8 cellular contexts compared by ENCODE assay signal in genomic region chr16:71846443-71846842, GRCh38.
DNase-seq lines count a peak whose midpoint lies in the region; TF ChIP-seq lines count a peak whose summit lies in the region.

No MANE protein-coding gene starts in this region.

- no peaks in the 10 kb centered on the region for H3K9me3 ChIP-seq in iPS-20b (ENCODE audit: insufficient read depth, low read depth, low read length)

- no peak for TF ChIP-seq CTCF in LNCaP clone FGC (IDR thresholded peaks at IDR 0.05; ENCODE audit: control insufficient read depth, extremely low read depth, insufficient read depth)

- peak overlapping the region; percentile 90 for H3K9ac ChIP-seq in iPS-20b (ENCODE audit: low read depth, low read length)

- no peak overlapping the region for H3K27ac ChIP-seq in iPS-20b (ENCODE audit: low read length)

- peaks cover 3% of the 10 kb centered on the region; the same call in 1 of the 2 replicates for H3K4me1 ChIP-seq in iPS-20b (ENCODE audit: insufficient read depth, low read length)

- peak; percentile 30 for DNase-seq in ELF-1 (ENCODE audit: low read depth, low spot score)
- DNase-seq in LNCaP clone FGC (ENCODE audit: low read depth) = no peak
- peak; percentile 8 for DNase-seq in amniotic epithelial cell (ENCODE audit: low read depth)
- DNase-seq in stimulated activated naive CD4-positive, alpha-beta T cell treated with Interleukin-2 at 50 U/mL for 16 hours (lab: John Stamatoyannopoulos, UW) = peak; percentile 7
- DNase-seq in NCI-H345 treated with DMSO at 0.1 percent for 48 hours (lab: John Stamatoyannopoulos, UW; ENCODE audit: unreplicated experiment) = no peak
- no peak for DNase-seq in NCI-H1930 (lab: John Stamatoyannopoulos, UW)
- DNase-seq in NCI-H1694 (lab: John Stamatoyannopoulos, UW) = no peak

- peaks cover 35% of the 10 kb centered on the region for H3K36me3 ChIP-seq in iPS-20b (ENCODE audit: insufficient read depth, low read depth, low read length)

- H3K4me3 ChIP-seq in LNCaP clone FGC (ENCODE audit: low read depth, low read length) (peak overlapping the region; percentile 100), iPS-20b (ENCODE audit: low read length) (peak overlapping the region; percentile 98)

- H3K27me3 ChIP-seq in iPS-20b (ENCODE audit: insufficient read depth, low read length) = no peaks in the 10 kb centered on the region

Comparison
In these comparisons a context has a peak if more than half of its experiments do, and no peak if none do; other contexts are left out.
1. DNase-seq: peak in ELF-1 (single experiment), amniotic epithelial cell (single experiment) and stimulated activated naive CD4-positive, alpha-beta T cell treated with Interleukin-2 at 50 U/mL for 16 hours (single experiment); none in LNCaP clone FGC (single experiment), NCI-H345 treated with DMSO at 0.1 percent for 48 hours (single experiment), NCI-H1930 (0 of 2) and NCI-H1694 (single experiment).